Comparison of ENCODE assay signal across 8 cellular contexts in the genomic region with DNA sequence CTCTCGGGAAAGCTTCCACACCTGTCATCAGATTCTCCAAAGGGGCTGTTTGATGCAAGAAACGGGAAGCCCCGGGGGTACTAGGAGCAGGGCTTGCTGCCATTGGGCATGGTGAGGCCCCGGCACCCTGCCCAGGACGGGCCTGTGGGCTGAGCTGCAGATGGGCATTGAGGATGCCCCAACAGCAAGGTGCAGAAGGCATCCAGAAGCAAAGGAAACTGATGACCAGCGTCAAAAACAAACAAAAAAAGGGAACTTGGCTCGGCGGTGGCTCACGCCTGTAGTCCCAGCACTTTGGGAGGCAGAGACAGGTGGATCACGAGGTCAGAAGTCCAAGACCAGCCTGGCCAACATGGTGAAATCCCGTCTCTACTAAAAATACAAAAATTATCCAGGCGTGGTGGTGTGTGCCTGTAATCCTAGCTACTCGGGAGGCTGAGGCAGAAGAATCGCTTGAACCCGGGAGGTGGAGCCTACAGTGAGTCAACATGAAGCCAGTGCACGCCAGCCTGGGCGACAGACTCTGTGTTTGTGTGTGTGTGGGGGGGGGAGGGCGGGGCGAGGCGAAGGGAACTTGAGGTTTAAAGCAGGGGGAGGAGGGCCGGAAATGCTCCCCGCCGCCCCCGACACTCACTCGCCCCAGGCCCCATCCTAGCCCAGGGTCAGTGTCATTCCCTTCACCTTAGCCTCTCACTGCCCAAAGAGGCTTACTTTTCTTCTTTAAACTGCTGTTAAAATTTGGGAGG. TPM values are rescaled to one million over a fixed set of nuclear protein-coding genes. Genes with fewer than 3 reads are reported as not detected.
DNase-seq lines count a peak whose midpoint lies in the region; ATAC-seq, FAIRE-seq and TF ChIP-seq lines count a peak whose summit lies in the region.

No MANE protein-coding gene starts in this region.

- peaks cover 30 to 49% of the 10 kb centered on the region in 2 donors for H3K36me3 Mint-ChIP-seq in CD4-positive, alpha-beta memory T cell

- H3K9me2 ChIP-seq in OCI-LY7 (ENCODE audit: insufficient read depth, low read length), result no peaks in the 10 kb centered on the region

- peaks cover 0 to 2% (median 0%) of the 10 kb centered on the region in 8 donors for H3K9me3 Mint-ChIP-seq in CD4-positive, alpha-beta memory T cell

- no peaks in the 10 kb centered on the region for H3K9me3 ChIP-seq in CD4-positive, alpha-beta memory T cell (ENCODE audit: control insufficient read depth in 1 of 2, low read length in 2 of 2)
- H3K9me3 ChIP-seq in OCI-LY7 (ENCODE audit: low read length), result no peaks in the 10 kb centered on the region
- H3K9me3 ChIP-seq in kidney (ENCODE audit: control insufficient read depth in 1 of 2, low read length in 2 of 2), result no peaks in the 10 kb centered on the region

- H3K4me3 Mint-ChIP-seq in CD4-positive, alpha-beta memory T cell, result peak overlapping the region; percentile 92 to 96 (median 94)

- peak overlapping the region; percentile 98 for H3K4me2 ChIP-seq in OCI-LY7 (ENCODE audit: low read length)

- H2AFZ ChIP-seq in OCI-LY7 (ENCODE audit: low read length), result no peak overlapping the region

- FAIRE-seq in kidney (lab: Jason Lieb, UNC) (no peak), H54 (lab: Jason Lieb, UNC) (no peak)

- peaks cover 30 to 72% (median 54%) of the 10 kb centered on the region in 4 donors for H3K4me1 Mint-ChIP-seq in CD4-positive, alpha-beta memory T cell

- H3K27ac Mint-ChIP-seq in CD4-positive, alpha-beta memory T cell, result peak overlapping the region; percentile 96 to 100 (median 98)

- H3K27me3 ChIP-seq in CD4-positive, alpha-beta memory T cell (ENCODE audit: insufficient read depth, low read length), result no peaks in the 10 kb centered on the region

- no peak for ATAC-seq in GM21367 (IDR thresholded peaks at IDR 0.05; ENCODE audit: unreplicated experiment)

- H3K4me3 ChIP-seq in CD4-positive, alpha-beta memory T cell (ENCODE audit: low read length in 2 of 2), result peak overlapping the region; percentile 76 to 77
- H3K4me3 ChIP-seq in OCI-LY7 (ENCODE audit: low read depth, low read length, poor library complexity, severe bottlenecking), result peak overlapping the region; percentile 89
- peak overlapping the region in 1 of 2 donors; percentile 39 for H3K4me3 ChIP-seq in kidney (ENCODE audit: low read length in 2 of 2)

- POLR2A ChIA-PET in CD4-positive, alpha-beta memory T cell (lab: Charles Lee; ENCODE audit: partially characterized antibody), result interaction anchor here (0.7 to 23.0 kb wide), 30 partner anchors 6 to 804 kb away, joined by 3 to 1362 read pairs (median 6); partner anchors contain the start of genes CCDC47, CEP95, DDX42 and DDX5
- POLR2A ChIA-PET in OCI-LY7 (lab: Charles Lee), result interaction anchor here (0.6 to 1.8 kb wide), 10 partner anchors 8 to 320 kb away, joined by 3 to 5 read pairs (median 3); partner anchors contain the start of gene DDX42

- intact Hi-C loops in CD4-positive, alpha-beta memory T cell (cut with micrococcal nuclease), result loop anchor here (1.0 to 10.0 kb wide), 4 partner anchors 40 to 803 kb away; partner anchors contain the start of genes CCDC47, CEP95, DCAF7 and DDX5
- intact Hi-C loops in OCI-LY7 (cut with micrococcal nuclease; ENCODE audit: unreplicated experiment), result loop anchor here (1.0 kb wide), 2 partner anchors 40 to 72 kb away; partner anchors contain the start of genes CCDC47 and STRADA
- intact Hi-C loops in kidney (cut with DNase I), result no loop called here

- peak overlapping the region; percentile 73 for H3K27ac ChIP-seq in CD4-positive, alpha-beta memory T cell (ENCODE audit: low read depth, low read length)
- H3K27ac ChIP-seq in OCI-LY7 (ENCODE audit: low read depth, low read length, poor library complexity, severe bottlenecking) (peak overlapping the region; percentile 95), kidney (ENCODE audit: low read depth in 2 of 2, low read length in 2 of 2) (peak overlapping the region in 1 of 2 donors; percentile 71)

- no peak for TF ChIP-seq POLR2A in H54 (IDR thresholded peaks at IDR 0.05; ENCODE audit: low read depth, low read length)

- peaks cover 17% of the 10 kb centered on the region for H3K36me3 ChIP-seq in CD4-positive, alpha-beta memory T cell (ENCODE audit: insufficient read depth, low read length)
- H3K36me3 ChIP-seq in OCI-LY7 (ENCODE audit: insufficient read depth, low read length) (peaks cover 66% of the 10 kb centered on the region), kidney (ENCODE audit: control insufficient read depth in 1 of 2, insufficient read depth in 2 of 2, low read length in 2 of 2) (peaks cover 10 to 18% of the 10 kb centered on the region in 2 donors)

- TF ChIP-seq CTCF in OCI-LY7 (conservative IDR thresholded peaks at IDR 0.05; ENCODE audit: low read length) (no peak), kidney (IDR thresholded peaks at IDR 0.05; ENCODE audit: borderline replicate concordance, extremely low read depth, insufficient read depth) (no peak)

- BruUV-seq in OCI-LY7 (replicated peaks; lab: Mats Ljungman, UMichigan), result no TSS peak

- H4K20me1 ChIP-seq in OCI-LY7 (ENCODE audit: insufficient read depth, low read length), result peaks cover 16% of the 10 kb centered on the region; the same call in 1 of the 2 replicates

- no peaks in the 10 kb centered on the region for H3K27me3 Mint-ChIP-seq in CD4-positive, alpha-beta memory T cell

- peak; percentile 69 to 91 (median 74) for DNase-seq in CD4-positive, alpha-beta memory T cell
- DNase-seq in OCI-LY7 (ENCODE audit: low spot score) (peak; percentile 78), activated gamma-delta T cell treated with Interleukin-2 at 50 U/mL for 16 hours (peak; percentile 76), kidney (peak; percentile 76), NCI-H2081 treated with DMSO at 0.1 percent for 48 hours (lab: John Stamatoyannopoulos, UW) (no peak), H54 (ENCODE audit: insufficient read length, low spot score) (no peak)
- peak; percentile 49 for DNase-seq in stimulated activated CD8-positive, alpha-beta memory T cell treated with anti-CD3 and anti-CD28 coated beads, Interleukin-12 subunit alpha, Interleukin-12 subunit beta, amount 100 ng/mL, for 24 hours (ENCODE audit: extremely low read depth)

- no peak overlapping the region for H3K9ac ChIP-seq in kidney (ENCODE audit: low read length in 2 of 2)

- H3K4me1 ChIP-seq in CD4-positive, alpha-beta memory T cell (ENCODE audit: insufficient read depth, low read length), result peaks cover 72% of the 10 kb centered on the region
- peaks cover 76% of the 10 kb centered on the region for H3K4me1 ChIP-seq in OCI-LY7 (ENCODE audit: insufficient read depth, low read length, poor library complexity, severe bottlenecking)
- H3K4me1 ChIP-seq in kidney (ENCODE audit: control insufficient read depth in 1 of 2, insufficient read depth in 1 of 2, low read depth in 1 of 2, low read length in 2 of 2), result peaks cover 0 to 13% of the 10 kb centered on the region in 2 donors

- CTCF ChIA-PET in CD4-positive, alpha-beta memory T cell (lab: Charles Lee; ENCODE audit: partially characterized antibody), result interaction anchor here (0.6 to 3.4 kb wide), 7 partner anchors 8 to 147 kb away, joined by 3 to 22 read pairs (median 8); partner anchors contain the start of genes CCDC47, DDX42 and STRADA
- CTCF ChIA-PET in OCI-LY7 (lab: Charles Lee; ENCODE audit: unreplicated experiment), result no interaction called here

- H3K79me2 ChIP-seq in OCI-LY7 (ENCODE audit: insufficient read depth, low read depth, low read length), result peaks cover 52% of the 10 kb centered on the region

RNA-seq across cellular contexts. Expression of gene LIMD2, which starts 1.7 kb away (rescaled TPM):
- total RNA-seq in CD4-positive, alpha-beta memory T cell, result 100 to 1,000 TPM; 724 to 755 TPM
- polyA plus RNA-seq in CD4-positive, alpha-beta memory T cell, result 100 to 1,000 TPM; 347 to 569 TPM
- total RNA-seq in OCI-LY7 (2014; rRNA removed; shearing (Covaris generic)), result 406 and 428 TPM in 2 replicates
- 286 and 306 TPM in 2 replicates for total RNA-seq in OCI-LY7 (2022)
- 32.3 TPM for total RNA-seq in kidney
- polyA plus RNA-seq in kidney (ENCODE audit: insufficient read depth, low read depth, low replicate concordance), result 11.5 TPM

RNA-seq across cellular contexts. Expression of gene STRADA, which starts 39.9 kb away (rescaled TPM):
- 10 to 100 TPM; 55.6 to 58.3 TPM for total RNA-seq in CD4-positive, alpha-beta memory T cell
- polyA plus RNA-seq in CD4-positive, alpha-beta memory T cell, result 10 to 100 TPM; 20.0 to 21.3 TPM
- total RNA-seq in OCI-LY7 (2014; rRNA removed; shearing (Covaris generic)), result 31.9 and 37.2 TPM in 2 replicates
- total RNA-seq in OCI-LY7 (2022) (68.0 and 80.3 TPM in 2 replicates), kidney (38.9 TPM)
- polyA plus RNA-seq in kidney (ENCODE audit: insufficient read depth, low read depth, low replicate concordance), result 25.7 TPM

Comparison
In these comparisons a context has a peak if more than half of its experiments do, and no peak if none do; other contexts are left out.
1. DNase-seq: peak in CD4-positive, alpha-beta memory T cell (5 of 5), OCI-LY7 (single experiment), activated gamma-delta T cell treated with Interleukin-2 at 50 U/mL for 16 hours (single experiment), kidney (single experiment) and stimulated activated CD8-positive, alpha-beta memory T cell treated with anti-CD3 and anti-CD28 coated beads, Interleukin-12 subunit alpha, Interleukin-12 subunit beta, amount 100 ng/mL, for 24 hours (single experiment); none in NCI-H2081 treated with DMSO at 0.1 percent for 48 hours (single experiment) and H54 (single experiment).